In the genomic region with DNA sequence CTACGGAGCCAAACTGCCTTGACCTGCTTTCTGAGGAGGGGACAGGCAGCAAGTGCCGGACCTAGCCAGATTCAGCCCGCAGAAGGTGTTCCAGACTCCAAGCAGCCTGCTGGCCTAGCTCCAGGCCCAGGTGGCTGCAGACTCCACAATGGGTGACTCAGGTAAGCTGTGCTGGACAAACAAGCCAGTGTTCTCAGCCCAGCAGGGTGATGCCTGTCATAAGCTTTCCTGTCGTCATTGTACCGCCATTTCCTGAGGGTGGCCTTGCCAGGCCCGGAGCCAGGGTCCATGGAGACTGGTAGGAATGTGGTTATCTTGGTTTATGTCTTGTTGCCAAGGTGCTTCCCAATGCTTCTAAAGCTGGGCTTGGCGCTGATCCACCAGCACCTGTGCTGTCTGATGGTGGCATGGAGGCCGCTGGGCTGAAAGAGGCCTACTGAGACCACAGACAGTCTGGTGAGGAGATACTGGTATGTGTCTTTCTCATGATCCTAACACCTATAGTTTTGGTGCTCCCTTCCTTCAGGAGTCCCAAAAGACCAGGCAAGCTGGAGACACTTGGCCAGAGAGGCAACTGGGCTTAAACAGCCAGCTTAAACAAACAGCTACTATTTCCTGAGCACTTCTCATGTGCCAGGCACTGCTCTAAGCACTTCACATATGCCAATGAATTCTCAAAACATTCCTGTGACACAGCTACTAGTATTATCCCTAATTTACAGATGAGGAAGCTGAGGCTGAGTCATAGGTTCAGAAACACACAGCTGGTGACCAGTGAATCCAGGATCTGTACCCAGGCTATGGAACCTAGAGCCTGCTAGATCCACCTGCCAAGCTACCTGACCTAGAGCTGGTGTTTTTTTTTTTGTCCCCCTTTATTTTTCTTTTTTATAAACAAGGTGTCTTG, we compare ENCODE assay signal across 8 cellular contexts. TPM values are rescaled to one million over a fixed set of nuclear protein-coding genes. Genes with fewer than 3 reads are reported as not detected.
DNase-seq lines count a peak whose midpoint lies in the region; ATAC-seq and TF ChIP-seq lines count a peak whose summit lies in the region.

No MANE protein-coding gene starts in this region.

- H3K9me3 ChIP-seq in parathyroid adenoma (ENCODE audit: control insufficient read depth, low read length): no peaks in the 10 kb centered on the region
- no peaks in the 10 kb centered on the region for H3K9me3 ChIP-seq in CD8-positive, alpha-beta T cell (ENCODE audit: low read length)

- no peak overlapping the region for H3K27ac Mint-ChIP-seq in CD8-positive, alpha-beta T cell

- POLR2A ChIA-PET in CD8-positive, alpha-beta T cell (lab: Charles Lee): interaction anchor here (1.4 kb wide), 1 partner anchor 179 kb away, joined by 6 read pairs; no protein-coding TSS in a partner anchor

- intact Hi-C loops in CD8-positive, alpha-beta T cell (cut with DNase I, micrococcal nuclease): no loop called here

- no peaks in the 10 kb centered on the region for H3K27me3 Mint-ChIP-seq in CD8-positive, alpha-beta T cell (ENCODE audit: low read depth)

- no peak overlapping the region for H3K4me3 Mint-ChIP-seq in CD8-positive, alpha-beta T cell

- no peak overlapping the region for H3K4me2 ChIP-seq in parathyroid adenoma (ENCODE audit: low read length)

- no peaks in the 10 kb centered on the region for H3K36me3 Mint-ChIP-seq in CD8-positive, alpha-beta T cell

- no peaks in the 10 kb centered on the region for H3K36me3 ChIP-seq in parathyroid adenoma (ENCODE audit: control insufficient read depth, insufficient read depth, low read length)
- no peaks in the 10 kb centered on the region for H3K36me3 ChIP-seq in CD8-positive, alpha-beta T cell (ENCODE audit: insufficient read depth, low read length)

- no peak for TF ChIP-seq CTCF in parathyroid adenoma (IDR thresholded peaks at IDR 0.05)
- no peak for TF ChIP-seq CTCF in CD8-positive, alpha-beta T cell (IDR thresholded peaks at IDR 0.05)

- no peaks in the 10 kb centered on the region for H3K9me3 Mint-ChIP-seq in CD8-positive, alpha-beta T cell

- peak; percentile 67 for DNase-seq in EL
- peak; percentile 64 for DNase-seq in NCI-H226
- peak; percentile 98 for DNase-seq in dermis blood vessel endothelial cell
- no peak for DNase-seq in CD8-positive, alpha-beta T cell
- no peak for DNase-seq in stimulated activated CD4-positive, alpha-beta T cell treated with anti-CD3 and anti-CD28 coated beads, Interleukin-4, amount 100 ng/mL, for 4 hours

- H3K27me3 ChIP-seq in parathyroid adenoma (ENCODE audit: control insufficient read depth, insufficient read depth, low read length): no peaks in the 10 kb centered on the region
- no peaks in the 10 kb centered on the region for H3K27me3 ChIP-seq in CD8-positive, alpha-beta T cell (ENCODE audit: insufficient read depth, low read length)

- H2AFZ ChIP-seq in parathyroid adenoma: peak overlapping the region; percentile 87

- H3K4me3 ChIP-seq in parathyroid adenoma (ENCODE audit: low read depth, low read length): no peak overlapping the region
- no peak overlapping the region for H3K4me3 ChIP-seq in CD8-positive, alpha-beta T cell (ENCODE audit: low read depth, low read length)

- H3K4me1 ChIP-seq in parathyroid adenoma: peaks cover 10% of the 10 kb centered on the region
- no peaks in the 10 kb centered on the region for H3K4me1 ChIP-seq in CD8-positive, alpha-beta T cell (ENCODE audit: insufficient read depth, low read length)

- peaks cover 2% of the 10 kb centered on the region for H3K4me1 Mint-ChIP-seq in CD8-positive, alpha-beta T cell (ENCODE audit: low read depth)

- no peak overlapping the region for H3K9ac ChIP-seq in parathyroid adenoma

- CTCF ChIA-PET in CD8-positive, alpha-beta T cell (lab: Charles Lee): interaction anchor here (1.0 to 3.9 kb wide), 6 partner anchors 30 to 392 kb away, joined by 3 to 34 read pairs (median 6); no protein-coding TSS in a partner anchor

- ATAC-seq in GM19463 (IDR thresholded peaks at IDR 0.05; ENCODE audit: unreplicated experiment) (no peak), HG03439 (IDR thresholded peaks at IDR 0.05; ENCODE audit: unreplicated experiment) (no peak)
- ATAC-seq in CD8-positive, alpha-beta T cell: no peak

- H3K79me2 ChIP-seq in parathyroid adenoma: no peaks in the 10 kb centered on the region

- H3K27ac ChIP-seq in parathyroid adenoma: peak overlapping the region; percentile 34
- H3K27ac ChIP-seq in CD8-positive, alpha-beta T cell (ENCODE audit: low read depth, low read length): no peak overlapping the region

RNA-seq across cellular contexts. Expression of gene ZC3HC1, which starts 42.0 kb away (rescaled TPM):
- total RNA-seq in dermis blood vessel endothelial cell: 20.6 and 23.8 TPM in 2 replicates
- 10 to 100 TPM in 1 of 2 experiments, 1 to 10 TPM in 1; 9.5 to 10.5 TPM for total RNA-seq in CD8-positive, alpha-beta T cell

RNA-seq across cellular contexts. Expression of gene UBE2H, which starts 56.4 kb away (rescaled TPM):
- 71.5 and 87.2 TPM in 2 replicates for total RNA-seq in dermis blood vessel endothelial cell
- total RNA-seq in CD8-positive, alpha-beta T cell: 10 to 100 TPM; 53.7 to 63.6 TPM

Comparison
In these comparisons a context has a peak if more than half of its experiments do, and no peak if none do; other contexts are left out.
1. DNase-seq: peak in EL (single experiment), NCI-H226 (single experiment) and dermis blood vessel endothelial cell (single experiment); none in CD8-positive, alpha-beta T cell (0 of 7) and stimulated activated CD4-positive, alpha-beta T cell treated with anti-CD3 and anti-CD28 coated beads, Interleukin-4, amount 100 ng/mL, for 4 hours (0 of 2).